8 cellular contexts compared by ENCODE assay signal in genomic region chr7:122092964-122093797, GRCh38.
A peak's percentile ranks its signal among the peaks of the same experiment; 100 is the strongest.
DNase-seq lines count a peak whose midpoint lies in the region; ATAC-seq lines count a peak whose summit lies in the region.

No MANE protein-coding gene starts in this region.

- no peaks in the 10 kb centered on the region; the same call in 1 of the 2 replicates for H3K9me3 ChIP-seq in iPS DF 6.9 (ENCODE audit: control insufficient read depth, insufficient read depth, low read length)

- no CpG with 5 or more reads among the region's 6 CpGs for WGBS in iPS DF 6.9 (ENCODE audit: insufficient coverage, insufficient read length)

- 0 out of 2 replicates have a peak, but pooled peaks cover 2% of the 10 kb centered on the region for H3K4me1 ChIP-seq in iPS DF 6.9 (ENCODE audit: control insufficient read depth, insufficient read depth, low read length)

- ATAC-seq in HG02759 (IDR thresholded peaks at IDR 0.05; ENCODE audit: unreplicated experiment) = peak; percentile 94

- no peaks in the 10 kb centered on the region for H3K27me3 ChIP-seq in iPS DF 6.9 (ENCODE audit: control insufficient read depth, insufficient read depth, low read length)

- peaks cover 29% of the 10 kb centered on the region; the same call in 1 of the 2 replicates for H3K36me3 ChIP-seq in iPS DF 6.9 (ENCODE audit: control insufficient read depth, insufficient read depth, low read length)

- H3K4me3 ChIP-seq in iPS DF 6.9 (ENCODE audit: low read length) = no peak overlapping the region

- no peak overlapping the region for H3K27ac ChIP-seq in iPS DF 6.9 (ENCODE audit: low read length)

- DNase-seq in activated gamma-delta T cell treated with Interleukin-2 at 50 U/mL for 16 hours (peak; percentile 43), activated gamma-delta T cell (lab: John Stamatoyannopoulos, UW) (no peak), NCI-H1092 (lab: John Stamatoyannopoulos, UW) (peak; percentile 23), SKM-1 treated with dmso at 0.1 percent for 144 hours (lab: John Stamatoyannopoulos, UW; ENCODE audit: unreplicated experiment) (peak; percentile 80), astrocyte of the hippocampus (ENCODE audit: low read depth, low spot score) (peak; percentile 83), iPS DF 6.9 (ENCODE audit: low read depth, low spot score) (peak; percentile 52)
- peak; percentile 49 for DNase-seq in stimulated activated CD4-positive, alpha-beta T cell treated with anti-CD3 and anti-CD28 coated beads, Interleukin-12 subunit alpha, Interleukin-12 subunit beta, amount 100 ng/mL, for 4 hours
